ENCODE assay signal across 19 cellular contexts in genomic region chr4:164888096-164888495, GRCh38. TPM values are rescaled to one million over a fixed set of nuclear protein-coding genes. Genes with fewer than 3 reads are reported as not detected.
A peak's percentile ranks its signal among the peaks of the same experiment; 100 is the strongest.
DNase-seq lines count a peak whose midpoint lies in the region; ATAC-seq and TF ChIP-seq lines count a peak whose summit lies in the region.
"Had no signal": no experiment of that assay in that cellular context is flagged by ENCODE, and none has a peak within 500 bp of the region (broad histone marks: within the 10 kb centered on the region; RNA-seq: fewer than 3 reads in every experiment).

No MANE protein-coding gene starts in this region.

- no TSS peak for BruUV-seq in PC-3 (replicated peaks; lab: Mats Ljungman, UMichigan)

- in situ Hi-C loops in G401 (cut with HindIII; ENCODE audit: low sequenced_read_pairs), result no loop called here

- TF ChIP-seq CTCF in PC-3 (conservative IDR thresholded peaks at IDR 0.05; ENCODE audit: low read depth, low read length), result no peak

- H3F3A ChIP-seq in PC-3 (ENCODE audit: low read length, unreplicated experiment), result no peaks in the 10 kb centered on the region

- no peaks in the 10 kb centered on the region for H3K9me2 ChIP-seq in PC-3 (replicated peaks; ENCODE audit: low read length)

- H3K9me3 ChIP-seq in PC-3 (ENCODE audit: low read length), result no peaks in the 10 kb centered on the region
- H3K9me3 ChIP-seq: heart right ventricle, sigmoid colon, tibial nerve had no signal

- intact Hi-C loops in PC-3 (cut with micrococcal nuclease), result loop anchor here (10.0 kb wide), 1 partner anchor 113 kb away; no protein-coding TSS in a partner anchor

- CTCF ChIA-PET in PC-3 (lab: Charles Lee), result no interaction called here

- no peaks in the 10 kb centered on the region for H3K36me3 ChIP-seq in PC-3 (ENCODE audit: low read depth, low read length)
- H3K36me3 ChIP-seq: heart right ventricle, sigmoid colon, tibial nerve had no signal

- DNase-seq in PC-3 (peak; percentile 14), stromal cell of bone marrow (ENCODE audit: low read depth) (peak; percentile 3), G401 (ENCODE audit: low spot score) (no peak), T-helper 1 cell (no peak)
- DNase-seq: activated CD4-positive, alpha-beta T cell treated with anti-CD3 and anti-CD28 coated beads for 4 hours; activated naive CD8-positive, alpha-beta T cell treated with anti-CD3 and anti-CD28 coated beads, Interleukin-2, amount 10 ng/mL, durations not matched to agents 7 days and 5 days; AML-193; heart right ventricle; sigmoid colon; stimulated activated naive CD4-positive, alpha-beta T cell had no signal

- ATAC-seq in GM21825 (IDR thresholded peaks at IDR 0.05; ENCODE audit: unreplicated experiment) (peak; percentile 13), HG03354 (IDR thresholded peaks at IDR 0.05; ENCODE audit: poor library complexity, severe bottlenecking, unreplicated experiment) (peak; percentile 5), PC-3 (no peak), GM21717 (IDR thresholded peaks at IDR 0.05; ENCODE audit: unreplicated experiment) (no peak)
- ATAC-seq: HCT116, heart right ventricle, SK-N-SH treated with all-trans-retinoic acid at 6 μM for 48 hours had no signal

- H3K4me1 ChIP-seq in PC-3 (ENCODE audit: insufficient read depth, low read length), result no peaks in the 10 kb centered on the region
- H3K4me1 ChIP-seq: heart right ventricle, tibial nerve had no signal

- no peak overlapping the region for H3K4me2 ChIP-seq in PC-3 (ENCODE audit: low read length)

- POLR2A ChIA-PET in PC-3 (lab: Charles Lee; ENCODE audit: unreplicated experiment), result no interaction called here

- no peaks in the 10 kb centered on the region for H3K79me2 ChIP-seq in PC-3 (ENCODE audit: low read length)

- no peak overlapping the region for H3K27ac ChIP-seq in PC-3 (ENCODE audit: low read length)
- H3K27ac ChIP-seq: coronary artery, heart right ventricle, RWPE1, sigmoid colon, tibial nerve had no signal

- H2AFZ ChIP-seq in PC-3 (ENCODE audit: low read length), result no peak overlapping the region

- H3K4me3 ChIP-seq in PC-3 (ENCODE audit: low read length), result no peak overlapping the region
- H3K4me3 ChIP-seq: coronary artery, heart right ventricle, sigmoid colon, tibial nerve had no signal

- H4K20me1 ChIP-seq in PC-3 (ENCODE audit: low read length), result no peaks in the 10 kb centered on the region

- H3K27me3 ChIP-seq in PC-3 (ENCODE audit: low read length), result peaks cover 30% of the 10 kb centered on the region
- H3K27me3 ChIP-seq: heart right ventricle, sigmoid colon, tibial nerve had no signal

- no peak overlapping the region for H3K9ac ChIP-seq in PC-3 (ENCODE audit: low read length)

RNA-seq across cellular contexts. Expression of gene APELA, which starts 11.1 kb away (rescaled TPM):
- total RNA-seq in PC-3 (2014; rRNA removed), result not detected in 2 replicates
- total RNA-seq in G401 (2014; rRNA removed; shearing (Covaris generic)), result not detected in 2 replicates
- total RNA-seq: activated naive CD8-positive, alpha-beta T cell treated with anti-CD3 and anti-CD28 coated beads, Interleukin-2, amount 10 ng/mL, durations not matched to agents 7 days and 5 days; Daoy; heart right ventricle; tibial nerve had no signal

Comparison
In these comparisons a context has a peak if more than half of its experiments do, and no peak if none do; other contexts are left out.
1. ATAC-seq: peak in GM21825 (single experiment) and HG03354 (single experiment); none in PC-3 (single experiment) and GM21717 (single experiment).
2. DNase-seq: peak in PC-3 (single experiment) and stromal cell of bone marrow (single experiment); none in G401 (single experiment) and T-helper 1 cell (0 of 5).